21 cellular contexts compared by ENCODE assay signal in the genomic region with DNA sequence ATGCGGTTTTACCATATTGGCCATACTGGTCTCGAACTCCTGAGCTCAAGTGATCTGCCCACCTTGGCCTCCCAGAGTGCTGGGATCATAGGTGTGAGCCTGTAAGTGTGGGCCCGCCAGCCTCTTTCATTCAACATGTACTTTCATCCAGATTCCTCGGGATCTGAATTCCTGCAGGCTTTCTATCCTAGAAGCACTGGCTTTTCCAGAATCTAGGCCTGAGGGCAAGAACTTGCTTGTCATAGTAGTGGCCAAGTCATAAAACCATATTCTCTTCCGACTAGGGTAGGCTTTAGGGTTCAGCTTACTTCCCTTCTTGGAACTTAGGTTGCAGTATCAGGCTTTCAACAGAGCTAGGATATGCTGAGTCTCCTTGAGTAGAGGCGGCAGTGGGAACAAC. TPM values are rescaled to one million over a fixed set of nuclear protein-coding genes. Genes with fewer than 3 reads are reported as not detected.
DNase-seq lines count a peak whose midpoint lies in the region; ATAC-seq and TF ChIP-seq lines count a peak whose summit lies in the region.
"Had no signal": no experiment of that assay in that cellular context is flagged by ENCODE, and none has a peak within 500 bp of the region (broad histone marks: within the 10 kb centered on the region; RNA-seq: fewer than 3 reads in every experiment).

No MANE protein-coding gene starts in this region.

- peaks cover 4% of the 10 kb centered on the region for H3K36me3 ChIP-seq in CD4-positive, alpha-beta memory T cell (ENCODE audit: insufficient read depth, low read length)
- H3K36me3 ChIP-seq in psoas muscle (ENCODE audit: insufficient read depth in 1 of 2, low read depth in 1 of 2), result peaks cover 0 to 74% of the 10 kb centered on the region in 2 donors
- H3K36me3 ChIP-seq: neutrophil had no signal

- peaks cover 50 to 82% (median 69%) of the 10 kb centered on the region in 4 donors for H3K4me1 Mint-ChIP-seq in CD4-positive, alpha-beta memory T cell
- H3K4me1 Mint-ChIP-seq in activated T-helper 17 cell treated with anti-CD3 and anti-CD28 coated beads, Interleukin-2, amount 50 U/mL, for 72 hours, result peaks cover 50% of the 10 kb centered on the region
- H3K4me1 Mint-ChIP-seq in endothelial cell (ENCODE audit: unreplicated experiment), result peaks cover 15% of the 10 kb centered on the region

- intact Hi-C loops in CD4-positive, alpha-beta memory T cell (cut with micrococcal nuclease), result no loop called here
- intact Hi-C loops in psoas muscle (cut with DNase I), result no loop called here

- DNase-seq in CD4-positive, alpha-beta memory T cell, result no peak
- DNase-seq in GF-D8 (lab: John Stamatoyannopoulos, UW) (peak; percentile 70), psoas muscle (no peak), NCI-H82 treated with DMSO at 0.1 percent for 48 hours (lab: John Stamatoyannopoulos, UW; ENCODE audit: unreplicated experiment) (no peak), endothelial cell (ENCODE audit: low spot score) (no peak), islet precursor cell (no peak)
- DNase-seq: amygdala, endodermal cell, hypothalamus, KBM-7, left cardiac atrium, NCI-H1092 treated with DMSO at 0.1 percent for 48 hours, NCI-H2107, NCI-H526 treated with DMSO at 0.1 percent for 48 hours, PC-3, substantia nigra had no signal

- no peaks in the 10 kb centered on the region for H3K9me3 ChIP-seq in CD4-positive, alpha-beta memory T cell (ENCODE audit: control insufficient read depth in 1 of 2, low read length in 2 of 2)
- no peaks in the 10 kb centered on the region for H3K9me3 ChIP-seq in psoas muscle
- H3K9me3 ChIP-seq: BLaER1, neutrophil, right atrium auricular region had no signal

- TF ChIP-seq CTCF in psoas muscle (IDR thresholded peaks at IDR 0.05), result no peak
- no peak for TF ChIP-seq CTCF in endothelial cell (IDR thresholded peaks at IDR 0.05; ENCODE audit: unreplicated experiment)

- no peak overlapping the region for H3K27ac ChIP-seq in CD4-positive, alpha-beta memory T cell (ENCODE audit: low read depth, low read length)
- peak overlapping the region; percentile 91 for H3K27ac ChIP-seq in psoas muscle
- H3K27ac ChIP-seq: BLaER1, neutrophil, SK-N-MC had no signal

- peaks cover 52 to 55% of the 10 kb centered on the region in 2 donors for H3K36me3 Mint-ChIP-seq in CD4-positive, alpha-beta memory T cell
- peaks cover 80% of the 10 kb centered on the region for H3K36me3 Mint-ChIP-seq in activated T-helper 17 cell treated with anti-CD3 and anti-CD28 coated beads, Interleukin-2, amount 50 U/mL, for 72 hours (ENCODE audit: low read depth)
- no peaks in the 10 kb centered on the region for H3K36me3 Mint-ChIP-seq in endothelial cell (ENCODE audit: low read depth, unreplicated experiment)

- no peak for ATAC-seq in activated T-helper 17 cell treated with anti-CD3 and anti-CD28 coated beads, Interleukin-2, amount 50 U/mL, for 72 hours (replicated peaks)
- peak in 1 of 4 donors; percentile 16 for ATAC-seq in psoas muscle
- ATAC-seq: left cardiac atrium, PC-3 had no signal

- peaks cover 81% of the 10 kb centered on the region for H3K4me1 ChIP-seq in CD4-positive, alpha-beta memory T cell (ENCODE audit: insufficient read depth, low read length)
- peaks cover 82% of the 10 kb centered on the region for H3K4me1 ChIP-seq in psoas muscle

- no peak overlapping the region for H3K4me3 ChIP-seq in CD4-positive, alpha-beta memory T cell (ENCODE audit: low read length in 2 of 2)
- no peak overlapping the region for H3K4me3 ChIP-seq in psoas muscle
- H3K4me3 ChIP-seq: BLaER1, right atrium auricular region, SK-N-MC had no signal

- H3K27ac Mint-ChIP-seq in CD4-positive, alpha-beta memory T cell, result peak overlapping the region; percentile 67 to 96 (median 92)
- peak overlapping the region; percentile 70 for H3K27ac Mint-ChIP-seq in activated T-helper 17 cell treated with anti-CD3 and anti-CD28 coated beads, Interleukin-2, amount 50 U/mL, for 72 hours
- no peak overlapping the region for H3K27ac Mint-ChIP-seq in endothelial cell (ENCODE audit: unreplicated experiment)
- H3K27ac Mint-ChIP-seq: endodermal cell had no signal

- no peaks in the 10 kb centered on the region for H3K27me3 ChIP-seq in CD4-positive, alpha-beta memory T cell (ENCODE audit: insufficient read depth, low read length)
- no peaks in the 10 kb centered on the region for H3K27me3 ChIP-seq in psoas muscle (ENCODE audit: insufficient read depth in 3 of 3, low read length in 2 of 3)
- H3K27me3 ChIP-seq: BLaER1, neutrophil, right atrium auricular region had no signal

- WGBS in psoas muscle, 3 donors, result 68 to 93% (median 88%) methylated on average over 6 of the region's 6 CpGs

- H3K9me3 Mint-ChIP-seq in CD4-positive, alpha-beta memory T cell, result no peaks in the 10 kb centered on the region
- no peaks in the 10 kb centered on the region for H3K9me3 Mint-ChIP-seq in activated T-helper 17 cell treated with anti-CD3 and anti-CD28 coated beads, Interleukin-2, amount 50 U/mL, for 72 hours
- no peaks in the 10 kb centered on the region for H3K9me3 Mint-ChIP-seq in endothelial cell (ENCODE audit: unreplicated experiment)

- peak overlapping the region in 7 of 8 donors; percentile 16 to 81 (median 53) for H3K4me3 Mint-ChIP-seq in CD4-positive, alpha-beta memory T cell
- H3K4me3 Mint-ChIP-seq in activated T-helper 17 cell treated with anti-CD3 and anti-CD28 coated beads, Interleukin-2, amount 50 U/mL, for 72 hours, result peak overlapping the region; percentile 21
- no peak overlapping the region for H3K4me3 Mint-ChIP-seq in endothelial cell (ENCODE audit: unreplicated experiment)
- H3K4me3 Mint-ChIP-seq: endodermal cell had no signal

- POLR2A ChIA-PET in CD4-positive, alpha-beta memory T cell (lab: Charles Lee; ENCODE audit: partially characterized antibody), result interaction anchor here (34.3 to 44.5 kb wide), 2 partner anchors 1 to 16 kb away, joined by 1508 read pairs; a partner anchor contains a TSS

- CTCF ChIA-PET in CD4-positive, alpha-beta memory T cell (lab: Charles Lee; ENCODE audit: partially characterized antibody), result interaction anchor here (1.3 to 29.4 kb wide), 3 partner anchors 10 to 49 kb away, joined by 9 to 680 read pairs (median 680); a partner anchor contains a TSS

- no peaks in the 10 kb centered on the region for H3K27me3 Mint-ChIP-seq in CD4-positive, alpha-beta memory T cell
- no peaks in the 10 kb centered on the region for H3K27me3 Mint-ChIP-seq in activated T-helper 17 cell treated with anti-CD3 and anti-CD28 coated beads, Interleukin-2, amount 50 U/mL, for 72 hours
- no peaks in the 10 kb centered on the region for H3K27me3 Mint-ChIP-seq in endothelial cell (ENCODE audit: unreplicated experiment)

RNA-seq across cellular contexts. Expression of a gene that starts 15.4 kb away (rescaled TPM):
- total RNA-seq in CD4-positive, alpha-beta memory T cell, result 100 to 1,000 TPM; 190 to 194 TPM
- polyA plus RNA-seq in CD4-positive, alpha-beta memory T cell, result 10 to 100 TPM; 14.4 to 21.1 TPM
- 10 to 100 TPM; 65.6 to 99.0 TPM for total RNA-seq in activated T-helper 17 cell treated with anti-CD3 and anti-CD28 coated beads, Interleukin-2, amount 50 U/mL, for 72 hours
- 100 to 1,000 TPM in 1 of 4 donors, 10 to 100 TPM in 3; 25.6 to 217 (median 70.5) TPM for total RNA-seq in psoas muscle
- 10 to 100 TPM in 2 of 3 donors, 1 to 10 TPM in 1; 9.2 to 55.2 (median 36.4) TPM for polyA plus RNA-seq in psoas muscle
- total RNA-seq in endothelial cell (ENCODE audit: unreplicated experiment), result 20.8 TPM

RNA-seq across cellular contexts. Expression of a gene that starts 31.0 kb away (rescaled TPM):
- 10 to 100 TPM; 51.9 to 55.8 TPM for total RNA-seq in CD4-positive, alpha-beta memory T cell
- polyA plus RNA-seq in CD4-positive, alpha-beta memory T cell, result 10 to 100 TPM; 22.4 to 25.2 TPM
- total RNA-seq in activated T-helper 17 cell treated with anti-CD3 and anti-CD28 coated beads, Interleukin-2, amount 50 U/mL, for 72 hours, result 10 to 100 TPM; 21.3 to 21.8 TPM
- 10 to 100 TPM in 2 of 4 donors, 1 to 10 TPM in 2; 7.9 to 12.6 (median 9.9) TPM for total RNA-seq in psoas muscle
- 10 to 100 TPM in 1 of 3 donors, 1 to 10 TPM in 2; 5.8 to 16.3 (median 9.5) TPM for polyA plus RNA-seq in psoas muscle
- 20.0 TPM for total RNA-seq in endothelial cell (ENCODE audit: unreplicated experiment)

RNA-seq across cellular contexts. Expression of a gene that starts 31.1 kb away (rescaled TPM):
- 100 to 1,000 TPM in 1 of 2 experiments, 10 to 100 TPM in 1; 98.4 to 104 TPM for total RNA-seq in CD4-positive, alpha-beta memory T cell
- 10 to 100 TPM; 28.3 to 30.6 TPM for polyA plus RNA-seq in CD4-positive, alpha-beta memory T cell
- 10 to 100 TPM; 53.3 to 57.8 TPM for total RNA-seq in activated T-helper 17 cell treated with anti-CD3 and anti-CD28 coated beads, Interleukin-2, amount 50 U/mL, for 72 hours
- total RNA-seq in psoas muscle, result 10 to 100 TPM; 19.9 to 31.4 (median 26.6) TPM
- 10 to 100 TPM; 18.9 to 45.1 (median 20.4) TPM for polyA plus RNA-seq in psoas muscle
- total RNA-seq in endothelial cell (ENCODE audit: unreplicated experiment), result 42.8 TPM

RNA-seq across cellular contexts. Expression of a gene that starts 34.6 kb away (rescaled TPM):
- total RNA-seq in CD4-positive, alpha-beta memory T cell, result 10 to 100 TPM; 12.0 to 13.3 TPM
- 10 to 100 TPM in 1 of 2 donors, 1 to 10 TPM in 1; 6.6 to 10.8 TPM for polyA plus RNA-seq in CD4-positive, alpha-beta memory T cell
- 10 to 100 TPM; 11.2 to 15.5 TPM for total RNA-seq in activated T-helper 17 cell treated with anti-CD3 and anti-CD28 coated beads, Interleukin-2, amount 50 U/mL, for 72 hours
- total RNA-seq in psoas muscle (10 to 100 TPM; 28.0 to 65.0 (median 31.0) TPM), endothelial cell (ENCODE audit: unreplicated experiment) (14.9 TPM)
- polyA plus RNA-seq in psoas muscle, result 10 to 100 TPM; 13.0 to 31.7 (median 22.6) TPM

RNA-seq across cellular contexts. Expression of a gene that starts 43.8 kb away (rescaled TPM):
- under 1 TPM; 0.14 to 0.26 TPM for total RNA-seq in CD4-positive, alpha-beta memory T cell
- under 1 TPM in 1 of 2 donors, not detected in 1; 0.64 TPM for polyA plus RNA-seq in CD4-positive, alpha-beta memory T cell
- total RNA-seq in activated T-helper 17 cell treated with anti-CD3 and anti-CD28 coated beads, Interleukin-2, amount 50 U/mL, for 72 hours, result under 1 TPM; 0.13 to 0.15 TPM
- total RNA-seq in psoas muscle, result not detected
- under 1 TPM; 0.03 to 0.08 (median 0.05) TPM for polyA plus RNA-seq in psoas muscle
- total RNA-seq in endothelial cell (ENCODE audit: unreplicated experiment), result 0.64 TPM
